Comparison of ENCODE assay signal across 1 cellular context in the genomic region with DNA sequence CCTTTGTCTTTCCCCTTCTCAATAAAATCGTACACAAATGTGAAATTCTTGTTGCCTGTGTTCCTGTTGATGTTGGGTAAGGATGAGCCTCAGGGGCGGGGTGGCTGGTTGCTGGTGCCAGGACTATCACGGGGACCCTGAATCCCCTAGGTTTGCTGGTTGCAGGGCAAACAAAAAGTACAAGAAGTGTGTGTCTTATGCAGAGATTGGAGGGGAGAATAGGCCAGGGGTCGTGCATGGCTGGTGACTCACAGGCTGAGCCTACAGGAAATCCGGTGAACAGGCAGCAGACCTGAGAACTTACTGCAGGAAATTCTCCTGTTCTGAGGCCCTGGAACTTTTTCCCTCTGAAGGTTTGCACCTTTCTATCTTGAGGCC.
A peak's percentile ranks its signal among the peaks of the same experiment; 100 is the strongest.
TF ChIP-seq lines count a peak whose summit lies in the region.

No MANE protein-coding gene starts in this region.

TF ChIP-seq in IMR-90, 13 proteins besides CTCF, POLR2A, EP300 and RAD21:
- TF ChIP-seq FOS (IDR thresholded peaks at IDR 0.05; ENCODE audit: low read depth, low read length) (0 out of 2 replicates have a peak, but pooled peaks have one; percentile 7), CHD1 (IDR thresholded peaks at IDR 0.05; ENCODE audit: low read depth, low read length) (no peak)
- TF ChIP-seq, protein P1, sequence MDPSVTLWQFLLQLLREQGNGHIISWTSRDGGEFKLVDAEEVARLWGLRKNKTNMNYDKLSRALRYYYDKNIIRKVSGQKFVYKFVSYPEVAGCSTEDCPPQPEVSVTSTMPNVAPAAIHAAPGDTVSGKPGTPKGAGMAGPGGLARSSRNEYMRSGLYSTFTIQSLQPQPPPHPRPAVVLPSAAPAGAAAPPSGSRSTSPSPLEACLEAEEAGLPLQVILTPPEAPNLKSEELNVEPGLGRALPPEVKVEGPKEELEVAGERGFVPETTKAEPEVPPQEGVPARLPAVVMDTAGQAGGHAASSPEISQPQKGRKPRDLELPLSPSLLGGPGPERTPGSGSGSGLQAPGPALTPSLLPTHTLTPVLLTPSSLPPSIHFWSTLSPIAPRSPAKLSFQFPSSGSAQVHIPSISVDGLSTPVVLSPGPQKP (IDR thresholded peaks at IDR 0.05; ENCODE audit: borderline replicate concordance, low read depth, low read length), result no peak
